In the genomic region with DNA sequence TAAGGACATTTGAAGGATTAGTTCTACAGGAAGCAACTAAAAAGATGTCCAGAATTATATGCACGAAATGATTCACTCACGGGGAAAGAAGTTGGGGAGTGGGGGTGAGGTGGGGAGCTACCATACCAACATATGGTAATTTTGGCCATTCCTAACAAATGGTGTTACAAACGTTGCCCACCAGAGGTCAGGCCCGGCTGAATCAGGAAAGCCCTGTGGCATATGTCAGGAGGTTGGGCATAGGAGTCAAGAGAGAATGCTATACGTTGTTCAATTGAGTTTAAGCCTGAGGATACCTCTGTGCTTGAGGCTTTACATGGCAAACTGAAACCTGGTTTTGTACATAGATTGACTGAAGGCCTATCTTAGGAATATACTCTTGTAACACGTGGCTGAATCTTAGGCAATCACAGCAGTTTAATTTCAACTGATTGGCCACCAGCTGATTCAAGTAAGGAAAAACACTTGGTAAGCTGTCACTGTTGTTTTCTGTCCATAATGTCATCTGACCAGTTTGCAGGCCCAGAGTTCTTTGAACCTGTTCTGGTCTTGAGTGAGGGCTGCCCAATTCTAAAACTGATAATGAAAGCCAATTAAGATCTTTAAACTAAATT, we compare ENCODE assay signal across 8 cellular contexts. TPM values are rescaled to one million over a fixed set of nuclear protein-coding genes. Genes with fewer than 3 reads are reported as not detected.
DNase-seq lines count a peak whose midpoint lies in the region; ATAC-seq and TF ChIP-seq lines count a peak whose summit lies in the region.

No MANE protein-coding gene starts in this region.

- no peaks in the 10 kb centered on the region for H3K36me3 Mint-ChIP-seq in CD8-positive, alpha-beta T cell
- no peaks in the 10 kb centered on the region for H3K36me3 Mint-ChIP-seq in activated CD4-positive, alpha-beta memory T cell treated with anti-CD3 and anti-CD28 coated beads, Interleukin-2, amount 10 ng/mL, durations not matched to agents 7 days and 5 days (ENCODE audit: low read depth)
- H3K36me3 Mint-ChIP-seq in natural killer cell, result no peaks in the 10 kb centered on the region

- no peak overlapping the region for H3K4me3 ChIP-seq in CD8-positive, alpha-beta T cell (ENCODE audit: low read depth, low read length)
- H3K4me3 ChIP-seq in esophagus muscularis mucosa, result no peak overlapping the region

- intact Hi-C loops in CD8-positive, alpha-beta T cell (cut with DNase I, micrococcal nuclease), result loop anchor here (1.0 to 10.0 kb wide), 4 partner anchors 517 to 1295 kb away; no protein-coding TSS in a partner anchor
- intact Hi-C loops in esophagus muscularis mucosa (cut with DNase I), result loop anchor here (5.0 kb wide), 1 partner anchor 517 kb away; no protein-coding TSS in a partner anchor
- intact Hi-C loops in natural killer cell (cut with micrococcal nuclease), result loop anchor here (1.0 kb wide), 2 partner anchors 88 to 517 kb away; no protein-coding TSS in a partner anchor

- peaks cover 3% of the 10 kb centered on the region for H3K9me3 Mint-ChIP-seq in CD8-positive, alpha-beta T cell
- no peaks in the 10 kb centered on the region for H3K9me3 Mint-ChIP-seq in activated CD4-positive, alpha-beta memory T cell treated with anti-CD3 and anti-CD28 coated beads, Interleukin-2, amount 10 ng/mL, durations not matched to agents 7 days and 5 days
- no peaks in the 10 kb centered on the region for H3K9me3 Mint-ChIP-seq in natural killer cell

- TF ChIP-seq CTCF in CD8-positive, alpha-beta T cell (IDR thresholded peaks at IDR 0.05), result peak; percentile 28
- TF ChIP-seq CTCF in esophagus muscularis mucosa (IDR thresholded peaks at IDR 0.05) (peak; percentile 49 to 61 (median 51)), natural killer cell (IDR thresholded peaks at IDR 0.05) (peak; percentile 31)

- no peak for TF ChIP-seq EP300 in esophagus muscularis mucosa (IDR thresholded peaks at IDR 0.05)

- peak in 6 of 7 experiments; percentile 4 to 50 (median 18) for DNase-seq in CD8-positive, alpha-beta T cell
- DNase-seq in NCI-H460 (ENCODE audit: extremely low read depth, low read depth), result peak; percentile 50
- DNase-seq in activated CD4-positive, alpha-beta memory T cell treated with anti-CD3 and anti-CD28 coated beads, Interleukin-2, amount 10 ng/mL, durations not matched to agents 7 days and 5 days, result peak; percentile 55
- DNase-seq in esophagus muscularis mucosa (ENCODE audit: extremely low spot score), result no peak
- no peak for DNase-seq in natural killer cell
- DNase-seq in OCI-M2 (lab: John Stamatoyannopoulos, UW; ENCODE audit: unreplicated experiment), result no peak

- no peak overlapping the region for H3K27ac Mint-ChIP-seq in CD8-positive, alpha-beta T cell
- H3K27ac Mint-ChIP-seq in activated CD4-positive, alpha-beta memory T cell treated with anti-CD3 and anti-CD28 coated beads, Interleukin-2, amount 10 ng/mL, durations not matched to agents 7 days and 5 days, result no peak overlapping the region
- H3K27ac Mint-ChIP-seq in natural killer cell, result no peak overlapping the region

- H3K4me1 ChIP-seq in CD8-positive, alpha-beta T cell (ENCODE audit: insufficient read depth, low read length), result no peaks in the 10 kb centered on the region
- no peaks in the 10 kb centered on the region for H3K4me1 ChIP-seq in esophagus muscularis mucosa

- H3K36me3 ChIP-seq in CD8-positive, alpha-beta T cell (ENCODE audit: insufficient read depth, low read length), result no peaks in the 10 kb centered on the region
- H3K36me3 ChIP-seq in esophagus muscularis mucosa, result no peaks in the 10 kb centered on the region

- H3K27ac ChIP-seq in CD8-positive, alpha-beta T cell (ENCODE audit: low read depth, low read length), result no peak overlapping the region
- no peak overlapping the region for H3K27ac ChIP-seq in esophagus muscularis mucosa (replicated peaks in 1 of 4)

- CTCF ChIA-PET in CD8-positive, alpha-beta T cell (lab: Charles Lee), result interaction anchor here (1.0 to 3.1 kb wide), 4 partner anchors 9 to 722 kb away, joined by 3 to 18 read pairs (median 4); no protein-coding TSS in a partner anchor
- CTCF ChIA-PET in activated CD4-positive, alpha-beta memory T cell treated with anti-CD3 and anti-CD28 coated beads, Interleukin-2, amount 10 ng/mL, durations not matched to agents 7 days and 5 days (lab: Charles Lee), result interaction anchor here (0.8 to 3.7 kb wide), 9 partner anchors 17 to 1428 kb away, joined by 3 to 26 read pairs (median 3); no protein-coding TSS in a partner anchor

- H3K4me3 Mint-ChIP-seq in CD8-positive, alpha-beta T cell, result no peak overlapping the region
- no peak overlapping the region for H3K4me3 Mint-ChIP-seq in activated CD4-positive, alpha-beta memory T cell treated with anti-CD3 and anti-CD28 coated beads, Interleukin-2, amount 10 ng/mL, durations not matched to agents 7 days and 5 days
- no peak overlapping the region for H3K4me3 Mint-ChIP-seq in natural killer cell

- peaks cover 11% of the 10 kb centered on the region for H3K27me3 Mint-ChIP-seq in CD8-positive, alpha-beta T cell (ENCODE audit: low read depth)
- peaks cover 4% of the 10 kb centered on the region for H3K27me3 Mint-ChIP-seq in activated CD4-positive, alpha-beta memory T cell treated with anti-CD3 and anti-CD28 coated beads, Interleukin-2, amount 10 ng/mL, durations not matched to agents 7 days and 5 days
- H3K27me3 Mint-ChIP-seq in natural killer cell (ENCODE audit: low read depth in 2 of 2), result peaks cover 8 to 13% of the 10 kb centered on the region in 2 donors

- TF ChIP-seq POLR2A in esophagus muscularis mucosa (IDR thresholded peaks at IDR 0.05; ENCODE audit: low read depth), result no peak

- H3K27me3 ChIP-seq in CD8-positive, alpha-beta T cell (ENCODE audit: insufficient read depth, low read length), result no peaks in the 10 kb centered on the region
- no peaks in the 10 kb centered on the region for H3K27me3 ChIP-seq in esophagus muscularis mucosa

- peak; percentile 55 for ATAC-seq in CD8-positive, alpha-beta T cell
- ATAC-seq in GM18909 (IDR thresholded peaks at IDR 0.05; ENCODE audit: poor library complexity, unreplicated experiment) (peak; percentile 96), HG03135 (IDR thresholded peaks at IDR 0.05; ENCODE audit: unreplicated experiment) (peak; percentile 85), natural killer cell (peak; percentile 49 to 79 (median 66))

- POLR2A ChIA-PET in CD8-positive, alpha-beta T cell (lab: Charles Lee), result no interaction called here
- POLR2A ChIA-PET in activated CD4-positive, alpha-beta memory T cell treated with anti-CD3 and anti-CD28 coated beads, Interleukin-2, amount 10 ng/mL, durations not matched to agents 7 days and 5 days (lab: Charles Lee), result interaction anchor here (1.5 kb wide), 1 partner anchor 516 kb away, joined by 4 read pairs; no protein-coding TSS in a partner anchor

- no peaks in the 10 kb centered on the region for H3K9me3 ChIP-seq in CD8-positive, alpha-beta T cell (ENCODE audit: low read length)
- H3K9me3 ChIP-seq in esophagus muscularis mucosa, result no peaks in the 10 kb centered on the region

- H3K4me1 Mint-ChIP-seq in CD8-positive, alpha-beta T cell (ENCODE audit: low read depth), result no peaks in the 10 kb centered on the region
- H3K4me1 Mint-ChIP-seq in activated CD4-positive, alpha-beta memory T cell treated with anti-CD3 and anti-CD28 coated beads, Interleukin-2, amount 10 ng/mL, durations not matched to agents 7 days and 5 days, result no peaks in the 10 kb centered on the region
- H3K4me1 Mint-ChIP-seq in natural killer cell, result no peaks in the 10 kb centered on the region

- 27% methylated on average over 6 of the region's 6 CpGs for WGBS in esophagus muscularis mucosa

RNA-seq across cellular contexts. Expression of a gene that starts 23.4 kb away (rescaled TPM):
- not detected for total RNA-seq in CD8-positive, alpha-beta T cell
- total RNA-seq in NCI-H460 (2014; rRNA removed; shearing (Covaris generic)), result not detected in 2 replicates
- not detected in 2 replicates for polyA plus RNA-seq in NCI-H460 (2014; cell fraction: nucleus; rRNA removed)
- total RNA-seq in activated CD4-positive, alpha-beta memory T cell treated with anti-CD3 and anti-CD28 coated beads, Interleukin-2, amount 10 ng/mL, durations not matched to agents 7 days and 5 days, result not detected
- total RNA-seq in esophagus muscularis mucosa, result not detected
- total RNA-seq in natural killer cell, result not detected

Comparison
In these comparisons a context has a peak if more than half of its experiments do, and no peak if none do; other contexts are left out.
1. DNase-seq: peak in CD8-positive, alpha-beta T cell (6 of 7), NCI-H460 (single experiment) and activated CD4-positive, alpha-beta memory T cell treated with anti-CD3 and anti-CD28 coated beads, Interleukin-2, amount 10 ng/mL, durations not matched to agents 7 days and 5 days (single experiment); none in esophagus muscularis mucosa (single experiment), natural killer cell (single experiment) and OCI-M2 (single experiment).
2. Peak in every context shown above with its lines, with median percentiles within 50 percentile points of each other: ATAC-seq and CTCF ChIP-seq.